ENCODE assay signal across 8 cellular contexts in the genomic region with DNA sequence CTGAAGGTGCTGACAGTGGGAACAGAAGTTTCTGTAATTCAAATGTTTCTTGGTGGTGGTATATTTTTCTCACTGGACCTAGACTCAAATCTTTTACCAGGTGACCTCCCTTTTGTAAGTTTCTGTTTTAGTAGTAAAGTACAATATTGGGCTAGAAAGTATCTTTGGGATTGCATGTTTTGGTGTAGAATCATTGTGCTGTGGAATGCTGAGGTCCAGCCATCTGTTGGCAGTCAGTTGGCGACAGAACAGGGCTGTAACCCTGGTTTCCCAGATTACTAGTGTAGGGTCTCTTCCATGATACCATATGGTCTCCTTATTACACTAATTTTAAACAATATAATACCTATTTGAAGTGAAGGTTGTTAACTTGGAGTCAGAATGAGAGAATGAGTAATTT. TPM values are rescaled to one million over a fixed set of nuclear protein-coding genes. Genes with fewer than 3 reads are reported as not detected.
"Had no signal": no experiment of that assay in that cellular context is flagged by ENCODE, and none has a peak within 500 bp of the region (broad histone marks: within the 10 kb centered on the region; RNA-seq: fewer than 3 reads in every experiment).

No MANE protein-coding gene starts in this region.

RNA-seq across cellular contexts. Expression of a gene that starts 34.9 kb away (rescaled TPM):
- total RNA-seq: activated CD8-positive, alpha-beta T cell treated with anti-CD3 and anti-CD28 coated beads for 36 hours; activated naive CD8-positive, alpha-beta T cell treated with anti-CD3 and anti-CD28 coated beads for 36 hours; activated T-cell treated with anti-CD3 and anti-CD28 coated beads, Interleukin-2, amount 50 U/mL, for 72 hours; activated T-helper 2 cell treated with anti-CD3 and anti-CD28 coated beads, Interferon-gamma antibody, Interleukin-2, Interleukin-4, amounts not matched to agents 10 μg/mL and 5 μg/mL and 100 μg/mL, durations not matched to agents 14 hours and 24 hours and 36 hours; body of pancreas; M059J; PC-9; SK-MEL-5 had no signal
